Comparison of ENCODE assay signal across 18 cellular contexts in genomic region chr5:126744842-126745241, GRCh38.
"Had no signal": no experiment of that assay in that cellular context is flagged by ENCODE, and none has a peak within 500 bp of the region (broad histone marks: within the 10 kb centered on the region; RNA-seq: fewer than 3 reads in every experiment).

No MANE protein-coding gene starts in this region.

- H3K4me3 Mint-ChIP-seq: activated naive CD8-positive, alpha-beta T cell treated with anti-CD3 and anti-CD28 coated beads, Interleukin-2, amount 10 ng/mL, durations not matched to agents 7 days and 5 days; activated T-helper 17 cell treated with anti-CD3 and anti-CD28 coated beads, Interleukin-2, amount 50 U/mL, for 72 hours; natural killer cell; WTC11 had no signal

- H3K9me3 Mint-ChIP-seq: activated naive CD8-positive, alpha-beta T cell treated with anti-CD3 and anti-CD28 coated beads, Interleukin-2, amount 10 ng/mL, durations not matched to agents 7 days and 5 days; activated T-helper 17 cell treated with anti-CD3 and anti-CD28 coated beads, Interleukin-2, amount 50 U/mL, for 72 hours; natural killer cell; WTC11 had no signal

- DNase-seq: activated naive CD4-positive, alpha-beta T cell; activated naive CD8-positive, alpha-beta T cell treated with anti-CD3 and anti-CD28 coated beads, Interleukin-2, amount 10 ng/mL, durations not matched to agents 7 days and 5 days; activated T-cell treated with anti-CD3 and anti-CD28 coated beads, Interleukin-2, amount 50 U/mL, for 1 hour; amygdala; body of pancreas; effector CD4-positive, alpha-beta T cell; erythroblast; foreskin fibroblast; kidney; natural killer cell; pancreas; psoas muscle; stimulated activated CD4-positive, alpha-beta T cell treated with anti-CD3 and anti-CD28 coated beads, Interleukin-4, amount 100 ng/mL, for 4 hours; stimulated activated naive CD8-positive, alpha-beta T cell treated with anti-CD3 and anti-CD28 coated beads, Interleukin-15, Interleukin-2, amounts not matched to agents 100 U/mL and 50 U/mL, for 24 hours; T1000; tibial artery had no signal

- H3K27ac Mint-ChIP-seq: activated naive CD8-positive, alpha-beta T cell treated with anti-CD3 and anti-CD28 coated beads, Interleukin-2, amount 10 ng/mL, durations not matched to agents 7 days and 5 days; activated T-helper 17 cell treated with anti-CD3 and anti-CD28 coated beads, Interleukin-2, amount 50 U/mL, for 72 hours; natural killer cell had no signal

- H3K36me3 Mint-ChIP-seq: activated naive CD8-positive, alpha-beta T cell treated with anti-CD3 and anti-CD28 coated beads, Interleukin-2, amount 10 ng/mL, durations not matched to agents 7 days and 5 days; natural killer cell; WTC11 had no signal
